ENCODE assay signal across 1 cellular context in the genomic region with DNA sequence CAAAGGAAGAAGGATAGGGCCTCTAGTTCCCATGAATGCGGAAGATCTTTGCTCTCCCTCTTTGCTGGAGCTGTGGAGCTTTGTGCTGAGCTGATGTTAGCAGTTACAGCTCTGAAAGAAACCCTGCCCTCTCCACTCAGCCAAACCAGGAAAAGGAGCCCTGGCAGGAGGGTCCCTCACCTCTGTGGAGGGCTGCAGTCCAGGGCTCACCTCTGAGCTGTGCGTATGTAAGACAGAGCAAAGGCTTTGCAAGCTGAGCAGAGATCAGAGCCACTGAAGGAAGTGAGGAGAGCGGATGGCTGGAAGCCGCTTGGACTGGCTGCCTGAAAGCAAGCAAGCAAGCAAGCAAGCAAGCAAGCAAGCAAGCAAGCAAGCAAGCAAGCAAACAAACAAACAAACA.
TF ChIP-seq lines count a peak whose summit lies in the region.

No MANE protein-coding gene starts in this region.

TF ChIP-seq in K562, 482 proteins besides CTCF, POLR2A, EP300 and RAD21 (continued from another document):
- TF ChIP-seq PHTF2 (CRISPR knock-in tag; IDR thresholded peaks at IDR 0.05) (no peak), SPI1 (IDR thresholded peaks at IDR 0.05; ENCODE audit: borderline replicate concordance, low read depth, low read length) (no peak), ZNF384 (IDR thresholded peaks at IDR 0.05; ENCODE audit: low read depth, low read length) (no peak), DPF2 (IDR thresholded peaks at IDR 0.05) (no peak), MECOM (CRISPR knock-in tag; IDR thresholded peaks at IDR 0.05) (no peak), YBX1 (IDR thresholded peaks at IDR 0.05) (no peak)
- TF ChIP-seq, protein P1, sequence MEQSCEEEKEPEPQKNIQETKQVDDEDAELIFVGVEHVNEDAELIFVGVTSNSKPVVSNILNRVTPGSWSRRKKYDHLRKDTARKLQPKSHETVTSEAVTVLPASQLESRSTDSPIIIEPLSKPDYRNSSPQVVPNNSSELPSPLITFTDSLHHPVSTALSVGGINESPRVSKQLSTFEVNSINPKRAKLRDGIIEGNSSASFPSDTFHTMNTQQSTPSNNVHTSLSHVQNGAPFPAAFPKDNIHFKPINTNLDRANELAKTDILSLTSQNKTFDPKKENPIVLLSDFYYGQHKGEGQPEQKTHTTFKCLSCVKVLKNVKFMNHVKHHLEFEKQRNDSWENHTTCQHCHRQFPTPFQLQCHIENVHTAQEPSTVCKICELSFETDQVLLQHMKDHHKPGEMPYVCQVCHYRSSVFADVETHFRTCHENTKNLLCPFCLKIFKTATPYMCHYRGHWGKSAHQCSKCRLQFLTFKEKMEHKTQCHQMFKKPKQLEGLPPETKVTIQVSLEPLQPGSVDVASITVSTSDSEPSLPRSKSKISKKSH (CRISPR knock-in tag; IDR thresholded peaks at IDR 0.05) = no peak
